ENCODE assay signal across 8 cellular contexts in genomic region chr7:909358-910329, GRCh38. TPM values are rescaled to one million over a fixed set of nuclear protein-coding genes. Genes with fewer than 3 reads are reported as not detected.
DNase-seq lines count a peak whose midpoint lies in the region; ATAC-seq, FAIRE-seq and TF ChIP-seq lines count a peak whose summit lies in the region.

No MANE protein-coding gene starts in this region.

- H3K27me3 Mint-ChIP-seq in activated naive CD8-positive, alpha-beta T cell: no peaks in the 10 kb centered on the region

- peak; percentile 73 for FAIRE-seq in HTR-8/SVneo (lab: Jason Lieb, UNC)

- H3K27me3 ChIP-seq in hepatocyte: peaks cover 6% of the 10 kb centered on the region
- peaks cover 0 to 3% (median 0%) of the 10 kb centered on the region in 7 donors for H3K27me3 ChIP-seq in spleen (replicated peaks in 1 of 7)

- peak overlapping the region; percentile 41 for H3K27ac Mint-ChIP-seq in activated naive CD8-positive, alpha-beta T cell

- intact Hi-C loops in spleen (cut with DNase I; ENCODE audit: low total_unique reads): loop anchor here (10.0 kb wide), 1 partner anchor 45 kb away; the partner anchor contains the start of gene ADAP1

- no peak for ATAC-seq in GM21381 (IDR thresholded peaks at IDR 0.05; ENCODE audit: unreplicated experiment)

- H2AFZ ChIP-seq in hepatocyte: no peak overlapping the region

- H3K36me3 Mint-ChIP-seq in activated naive CD8-positive, alpha-beta T cell: no peaks in the 10 kb centered on the region

- H3K9me3 ChIP-seq in hepatocyte (ENCODE audit: low read depth): no peaks in the 10 kb centered on the region
- H3K9me3 ChIP-seq in spleen: no peaks in the 10 kb centered on the region

- peak; percentile 90 for DNase-seq in AG08396 (ENCODE audit: low spot score)
- DNase-seq in HTR-8/SVneo (ENCODE audit: insufficient read length, low spot score): peak; percentile 72
- peak; percentile 65 for DNase-seq in hepatocyte (ENCODE audit: low spot score)
- DNase-seq in spleen: peak; percentile 92
- DNase-seq in effector CD8-positive, alpha-beta T cell (lab: John Stamatoyannopoulos, UW): no peak
- DNase-seq in NCI-H1694 (lab: John Stamatoyannopoulos, UW): no peak

- H3K9me2 ChIP-seq in hepatocyte (replicated peaks; ENCODE audit: insufficient read depth): no peaks in the 10 kb centered on the region

- TF ChIP-seq CTCF in hepatocyte (IDR thresholded peaks at IDR 0.05; ENCODE audit: poor library complexity): no peak
- no peak for TF ChIP-seq CTCF in spleen (IDR thresholded peaks at IDR 0.05 in 8 of 11, conservative IDR thresholded peaks at IDR 0.05 in 3 of 11)

- H3K4me1 ChIP-seq in hepatocyte (ENCODE audit: insufficient read depth) (peaks cover 7% of the 10 kb centered on the region), spleen (peaks cover 21 to 66% (median 29%) of the 10 kb centered on the region in 6 donors)

- no peaks in the 10 kb centered on the region for H4K20me1 ChIP-seq in hepatocyte (ENCODE audit: insufficient read depth, poor library complexity, severe bottlenecking)

- H3K4me3 Mint-ChIP-seq in activated naive CD8-positive, alpha-beta T cell: peak overlapping the region; percentile 78

- H3K79me2 ChIP-seq in hepatocyte: no peaks in the 10 kb centered on the region

- H3K4me3 ChIP-seq in hepatocyte (no peak overlapping the region), spleen (peak overlapping the region; percentile 17 to 57 (median 34))

- no peak for TF ChIP-seq POLR2A in spleen (IDR thresholded peaks at IDR 0.05)

- H3K27ac ChIP-seq in hepatocyte: peak overlapping the region; percentile 57
- peak overlapping the region in 5 of 8 donors; percentile 44 to 71 (median 51) for H3K27ac ChIP-seq in spleen

- no peaks in the 10 kb centered on the region for H3K9me3 Mint-ChIP-seq in activated naive CD8-positive, alpha-beta T cell (ENCODE audit: low read depth)

- 54% methylated on average over 53 of the region's 58 CpGs for WGBS in hepatocyte (ENCODE audit: low lambda C conversion rate, missing lambda C conversion rate)
- WGBS in spleen, 5 donors: 11 to 24% (median 20%) methylated on average over 33 to 56 of the region's 58 CpGs

- H3K4me2 ChIP-seq in hepatocyte: peak overlapping the region; percentile 77

- peaks cover 8% of the 10 kb centered on the region for H3K4me1 Mint-ChIP-seq in activated naive CD8-positive, alpha-beta T cell (ENCODE audit: low read depth)

- H3K36me3 ChIP-seq in hepatocyte (replicated peaks; ENCODE audit: insufficient read depth, low read depth) (no peaks in the 10 kb centered on the region), spleen (peaks cover 0 to 11% (median 0%) of the 10 kb centered on the region in 6 donors)

RNA-seq across cellular contexts. Expression of gene GET4, which starts 33.3 kb away (rescaled TPM):
- total RNA-seq in hepatocyte (46.3 and 48.3 TPM in 2 replicates), spleen (10 to 100 TPM; 25.4 to 39.5 (median 34.4) TPM)
- polyA plus RNA-seq in hepatocyte (102 and 126 TPM in 2 replicates), spleen (10 to 100 TPM; 40.0 to 63.0 (median 53.9) TPM)

RNA-seq across cellular contexts. Expression of gene ADAP1, which starts 44.8 kb away (rescaled TPM):
- total RNA-seq in hepatocyte (25.8 and 35.7 TPM in 2 replicates), spleen (10 to 100 TPM; 18.1 to 35.4 (median 25.7) TPM)
- polyA plus RNA-seq in hepatocyte (16.3 and 25.6 TPM in 2 replicates), spleen (10 to 100 TPM in 2 of 3 donors, 1 to 10 TPM in 1; 8.7 to 38.6 (median 12.8) TPM)

Comparison
In these comparisons a context has a peak if more than half of its experiments do, and no peak if none do; other contexts are left out.
1. DNase-seq: peak in AG08396 (single experiment), HTR-8/SVneo (single experiment), hepatocyte (single experiment) and spleen (single experiment); none in effector CD8-positive, alpha-beta T cell (single experiment) and NCI-H1694 (single experiment).